In genomic region chr18:41331661-41332060, GRCh38 we compare ENCODE assay signal across 24 cellular contexts.
"Had no signal": no experiment of that assay in that cellular context is flagged by ENCODE, and none has a peak within 500 bp of the region (broad histone marks: within the 10 kb centered on the region; RNA-seq: fewer than 3 reads in every experiment).

No MANE protein-coding gene starts in this region.

- H3K4me3 ChIP-seq: left lung, lower lobe of right lung, skin epidermis, spleen, tibial nerve, uterus had no signal

- H3K27me3 Mint-ChIP-seq: naive thymus-derived CD8-positive, alpha-beta T cell; stimulated activated naive CD8-positive, alpha-beta T cell treated with anti-CD3 and anti-CD28 coated beads, Interleukin-15, amount 100 ng/mL, for 72 hours; type B pancreatic cell had no signal

- H3K36me3 ChIP-seq: left lung, lower lobe of right lung, spleen, tibial nerve, uterus had no signal

- H3K27ac Mint-ChIP-seq: naive thymus-derived CD8-positive, alpha-beta T cell; nephron; stimulated activated effector memory CD8-positive, alpha-beta T cell treated with anti-CD3 and anti-CD28 coated beads, Interleukin-12 subunit alpha, Interleukin-12 subunit beta, amount 100 ng/mL, for 72 hours; stimulated activated naive CD8-positive, alpha-beta T cell treated with anti-CD3 and anti-CD28 coated beads, Interleukin-15, amount 100 ng/mL, for 72 hours; type B pancreatic cell had no signal

- DNase-seq: hippocampal formation; left colon; left lung; lower lobe of right lung; mammary epithelial cell; mesenchymal stem cell; naive thymus-derived CD8-positive, alpha-beta T cell; nucleus accumbens; right cardiac atrium; spleen; stimulated activated CD4-positive, alpha-beta T cell treated with anti-CD3 and anti-CD28 coated beads, Interleukin-4, amount 100 ng/mL, for 24 hours; stimulated activated naive CD4-positive, alpha-beta T cell; stimulated activated naive CD8-positive, alpha-beta T cell treated with anti-CD3 and anti-CD28 coated beads, Interleukin-15, amount 100 ng/mL, for 72 hours; substantia nigra; uterus had no signal

- H3K4me3 Mint-ChIP-seq: naive thymus-derived CD8-positive, alpha-beta T cell; nephron; neural crest cell; stimulated activated effector memory CD8-positive, alpha-beta T cell treated with anti-CD3 and anti-CD28 coated beads, Interleukin-12 subunit alpha, Interleukin-12 subunit beta, amount 100 ng/mL, for 72 hours; stimulated activated naive CD8-positive, alpha-beta T cell treated with anti-CD3 and anti-CD28 coated beads, Interleukin-15, amount 100 ng/mL, for 72 hours; type B pancreatic cell had no signal

- H3K4me1 ChIP-seq: left lung, lower lobe of right lung, parathyroid adenoma, spleen, tibial nerve, uterus had no signal

- ATAC-seq: left colon; left lung; lower lobe of right lung; naive thymus-derived CD8-positive, alpha-beta T cell; right cardiac atrium; sciatic nerve; stimulated activated effector memory CD8-positive, alpha-beta T cell treated with anti-CD3 and anti-CD28 coated beads, Interleukin-12 subunit alpha, Interleukin-12 subunit beta, amount 100 ng/mL, for 72 hours; stimulated activated naive CD8-positive, alpha-beta T cell treated with anti-CD3 and anti-CD28 coated beads, Interleukin-15, amount 100 ng/mL, for 72 hours had no signal

- FAIRE-seq: keratinocyte had no signal

- H3K4me1 Mint-ChIP-seq: naive thymus-derived CD8-positive, alpha-beta T cell; nephron; stimulated activated effector memory CD8-positive, alpha-beta T cell treated with anti-CD3 and anti-CD28 coated beads, Interleukin-12 subunit alpha, Interleukin-12 subunit beta, amount 100 ng/mL, for 72 hours; stimulated activated naive CD8-positive, alpha-beta T cell treated with anti-CD3 and anti-CD28 coated beads, Interleukin-15, amount 100 ng/mL, for 72 hours had no signal

- H3K27ac ChIP-seq: left lung, lower lobe of right lung, parathyroid adenoma, skin epidermis, spleen, tibial nerve, uterus had no signal

- H3K36me3 Mint-ChIP-seq: naive thymus-derived CD8-positive, alpha-beta T cell; stimulated activated effector memory CD8-positive, alpha-beta T cell treated with anti-CD3 and anti-CD28 coated beads, Interleukin-12 subunit alpha, Interleukin-12 subunit beta, amount 100 ng/mL, for 72 hours had no signal

- H3K9ac ChIP-seq: parathyroid adenoma had no signal

- H3K9me3 ChIP-seq: lower lobe of right lung, tibial nerve, uterus had no signal
